Comparison of ENCODE assay signal across 26 cellular contexts in the genomic region with DNA sequence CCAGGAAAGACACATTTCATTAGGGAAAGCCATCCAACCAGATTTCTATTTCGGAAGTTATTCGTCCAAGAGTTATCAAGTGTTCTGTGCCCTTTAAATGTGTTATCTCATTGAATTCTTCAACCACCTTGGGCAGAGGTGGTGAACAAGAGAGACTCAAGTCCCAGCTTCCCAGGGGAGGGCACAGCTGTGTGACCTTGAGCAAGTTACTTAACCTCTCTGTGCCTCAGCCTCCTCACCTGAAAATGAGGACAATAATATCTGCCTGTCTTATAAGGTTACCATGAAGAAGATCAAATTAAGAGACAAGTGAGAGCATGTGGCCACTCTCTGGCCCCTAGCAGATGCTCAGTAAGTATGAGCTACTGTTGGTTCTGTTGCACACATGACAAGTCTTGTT.
"Had no signal": no experiment of that assay in that cellular context is flagged by ENCODE, and none has a peak within 500 bp of the region (broad histone marks: within the 10 kb centered on the region; RNA-seq: fewer than 3 reads in every experiment).

No MANE protein-coding gene starts in this region.

- H3K4me3 Mint-ChIP-seq: dendritic cell treated with granulocyte-macrophage colony-stimulating factor and Interleukin-4, amounts not matched to agents 40 ng/mL and 50 ng/mL, for 4 days; mesothelial cell of epicardium; natural killer cell treated with Interleukin-12 subunit alpha and Interleukin-12 subunit beta and Interleukin-15 and Interleukin-18, amount 100 ng/mL, for 72 hours; neural progenitor cell; stimulated activated naive CD8-positive, alpha-beta T cell treated with anti-CD3 and anti-CD28 coated beads, Interleukin-15, amount 100 ng/mL, for 72 hours had no signal

- H3K4me3 ChIP-seq: esophagus muscularis mucosa, gastroesophageal sphincter, heart left ventricle, hepatocyte, left lung, mucosa of descending colon, neural progenitor cell, sigmoid colon, suprapubic skin, thyroid gland, vagina had no signal

- H3K9ac ChIP-seq: neural progenitor cell, parathyroid adenoma had no signal

- ATAC-seq: gastroesophageal sphincter; heart left ventricle; left cardiac atrium; left lung; mucosa of descending colon; stimulated activated naive CD8-positive, alpha-beta T cell treated with anti-CD3 and anti-CD28 coated beads, Interleukin-15, amount 100 ng/mL, for 72 hours had no signal

- DNase-seq: effector CD8-positive, alpha-beta T cell; foreskin keratinocyte; heart left ventricle; left cardiac atrium; left lung; mesenchymal stem cell; mucosa of descending colon; naive B cell; sigmoid colon; stimulated activated CD4-positive, alpha-beta T cell treated with anti-CD3 and anti-CD28 coated beads, Interleukin-4, amount 100 ng/mL, for 4 hours; stimulated activated naive CD4-positive, alpha-beta T cell; stimulated activated naive CD8-positive, alpha-beta T cell treated with anti-CD3 and anti-CD28 coated beads, Interleukin-15, amount 100 ng/mL, for 72 hours; thyroid gland; trophoblast cell had no signal

- H3K79me2 ChIP-seq: hepatocyte, parathyroid adenoma had no signal

- H3K36me3 Mint-ChIP-seq: natural killer cell treated with Interleukin-12 subunit alpha and Interleukin-12 subunit beta and Interleukin-15 and Interleukin-18, amount 100 ng/mL, for 72 hours had no signal

- H2AFZ ChIP-seq: hepatocyte, neural progenitor cell, parathyroid adenoma had no signal

- H3K9me3 Mint-ChIP-seq: dendritic cell treated with granulocyte-macrophage colony-stimulating factor and Interleukin-4, amounts not matched to agents 40 ng/mL and 50 ng/mL, for 4 days; natural killer cell treated with Interleukin-12 subunit alpha and Interleukin-12 subunit beta and Interleukin-15 and Interleukin-18, amount 100 ng/mL, for 72 hours; neural progenitor cell had no signal

- H3K4me1 ChIP-seq: esophagus muscularis mucosa, gastroesophageal sphincter, heart left ventricle, left lung, neural progenitor cell, parathyroid adenoma, sigmoid colon, thyroid gland, vagina had no signal

- H3K36me3 ChIP-seq: heart left ventricle, left lung, neural progenitor cell, thyroid gland, vagina had no signal

- H3K27ac ChIP-seq: esophagus muscularis mucosa, foreskin keratinocyte, gastroesophageal sphincter, heart left ventricle, hepatocyte, left lung, neural progenitor cell, parathyroid adenoma, sigmoid colon, suprapubic skin, thyroid gland, vagina had no signal

- FAIRE-seq: colon, endothelial cell of umbilical vein had no signal

- H3K4me1 Mint-ChIP-seq: neural progenitor cell had no signal

- H3K4me2 ChIP-seq: hepatocyte, neural progenitor cell had no signal

- H3K9me3 ChIP-seq: left lung, mucosa of descending colon, sigmoid colon, suprapubic skin, thyroid gland, vagina had no signal

- H3K27me3 ChIP-seq: esophagus muscularis mucosa, foreskin keratinocyte, gastroesophageal sphincter, hepatocyte, left lung, neural progenitor cell, sigmoid colon, suprapubic skin, thyroid gland, vagina had no signal

- H3K27ac Mint-ChIP-seq: dendritic cell treated with granulocyte-macrophage colony-stimulating factor and Interleukin-4, amounts not matched to agents 40 ng/mL and 50 ng/mL, for 4 days; mesothelial cell of epicardium; natural killer cell treated with Interleukin-12 subunit alpha and Interleukin-12 subunit beta and Interleukin-15 and Interleukin-18, amount 100 ng/mL, for 72 hours had no signal
